20 cellular contexts compared by ENCODE assay signal in genomic region chr17:73248532-73248931, GRCh38. TPM values are rescaled to one million over a fixed set of nuclear protein-coding genes. Genes with fewer than 3 reads are reported as not detected.
DNase-seq lines count a peak whose midpoint lies in the region; ATAC-seq and TF ChIP-seq lines count a peak whose summit lies in the region.
"Had no signal": no experiment of that assay in that cellular context is flagged by ENCODE, and none has a peak within 500 bp of the region (broad histone marks: within the 10 kb centered on the region; RNA-seq: fewer than 3 reads in every experiment).

No MANE protein-coding gene starts in this region.

- peaks cover 8% of the 10 kb centered on the region for H3K36me3 Mint-ChIP-seq in neural progenitor cell

- peaks cover 7% of the 10 kb centered on the region for H3F3A ChIP-seq in neural progenitor cell (ENCODE audit: low read depth)

- H3K36me3 ChIP-seq in neural progenitor cell: no peaks in the 10 kb centered on the region

- H3K79me2 ChIP-seq in neural progenitor cell (ENCODE audit: low read depth): no peaks in the 10 kb centered on the region

- H3K4me3 Mint-ChIP-seq in neural progenitor cell: no peak overlapping the region
- H3K4me3 Mint-ChIP-seq: CD4-positive, CD25-positive, alpha-beta regulatory T cell; CD8-positive, alpha-beta memory T cell; H9 had no signal

- peaks cover 6% of the 10 kb centered on the region for H4K20me1 ChIP-seq in neural progenitor cell (ENCODE audit: low read depth)

- DNase-seq in NCI-H524 (lab: John Stamatoyannopoulos, UW) (peak; percentile 54 to 79), NCI-H82 treated with DMSO at 0.1 percent for 48 hours (lab: John Stamatoyannopoulos, UW; ENCODE audit: unreplicated experiment) (peak; percentile 71), neural progenitor cell (ENCODE audit: low spot score) (no peak), G401 (ENCODE audit: low spot score) (no peak)
- DNase-seq: ACHN; BE2C; C1 segment of cervical spinal cord; CD4-positive, CD25-positive, alpha-beta regulatory T cell; CD8-positive, alpha-beta memory T cell; COR-L47; DMS153; DMS79 treated with DMSO at 0.1 percent for 48 hours; H9; IMR-90 had no signal

- no peak overlapping the region for H3K27ac ChIP-seq in neural progenitor cell
- H3K27ac ChIP-seq: HL-60 had no signal

- H3K9me3 ChIP-seq in neural progenitor cell (ENCODE audit: low read depth): no peaks in the 10 kb centered on the region
- H3K9me3 ChIP-seq: BE2C had no signal

- no peak overlapping the region for H3K4me3 ChIP-seq in neural progenitor cell
- H3K4me3 ChIP-seq: K562 had no signal

- ATAC-seq in HG02678 (IDR thresholded peaks at IDR 0.05; ENCODE audit: unreplicated experiment) (no peak), HG03196 (IDR thresholded peaks at IDR 0.05; ENCODE audit: unreplicated experiment) (no peak)
- ATAC-seq: K562 had no signal

- H2AFZ ChIP-seq in neural progenitor cell (replicated peaks): no peak overlapping the region

- peaks cover 13% of the 10 kb centered on the region for H3K4me1 Mint-ChIP-seq in neural progenitor cell
- H3K4me1 Mint-ChIP-seq: CD4-positive, CD25-positive, alpha-beta regulatory T cell; CD8-positive, alpha-beta memory T cell had no signal

- in situ Hi-C loops in G401 (cut with HindIII; ENCODE audit: low sequenced_read_pairs): no loop called here

- no peaks in the 10 kb centered on the region for H3K9me3 Mint-ChIP-seq in neural progenitor cell
- H3K9me3 Mint-ChIP-seq: CD8-positive, alpha-beta memory T cell; H9 had no signal

- peak overlapping the region; percentile 11 for H3K27ac Mint-ChIP-seq in neural progenitor cell

- no peak for TF ChIP-seq CTCF in neural progenitor cell (IDR thresholded peaks at IDR 0.05)

- no peak overlapping the region for H3K4me2 ChIP-seq in neural progenitor cell

- no peaks in the 10 kb centered on the region for H3K4me1 ChIP-seq in neural progenitor cell
- H3K4me1 ChIP-seq: BE2C had no signal

- no peak overlapping the region for H3K9ac ChIP-seq in neural progenitor cell

- peaks cover 2% of the 10 kb centered on the region for H3K27me3 Mint-ChIP-seq in neural progenitor cell (ENCODE audit: insufficient read depth, low read depth)
- H3K27me3 Mint-ChIP-seq: CD4-positive, CD25-positive, alpha-beta regulatory T cell; CD8-positive, alpha-beta memory T cell had no signal

- peaks cover 6% of the 10 kb centered on the region for H3K27me3 ChIP-seq in neural progenitor cell
- H3K27me3 ChIP-seq: BE2C had no signal

RNA-seq across cellular contexts. Expression of gene CPSF4L, which starts 13.1 kb away (rescaled TPM):
- total RNA-seq in neural progenitor cell (ENCODE audit: low replicate concordance): not detected in 2 replicates
- 0.14 TPM in 1 of 2 replicates, not detected in the other for total RNA-seq in G401 (2014; rRNA removed; shearing (Covaris generic))
- total RNA-seq: CD4-positive, CD25-positive, alpha-beta regulatory T cell; CD8-positive, alpha-beta memory T cell; H1; H9; HT1080; IMR-90; K562 had no signal

RNA-seq across cellular contexts. Expression of gene COG1, which starts 55.7 kb away (rescaled TPM):
- 11.7 and 22.9 TPM in 2 replicates for total RNA-seq in neural progenitor cell (ENCODE audit: low replicate concordance)
- 8.2 and 10.8 TPM in 2 replicates for total RNA-seq in G401 (2014; rRNA removed; shearing (Covaris generic))

Comparison
In these comparisons a context has a peak if more than half of its experiments do, and no peak if none do; other contexts are left out.
1. DNase-seq: peak in NCI-H524 (2 of 2) and NCI-H82 treated with DMSO at 0.1 percent for 48 hours (single experiment); none in neural progenitor cell (single experiment) and G401 (single experiment).